Comparison of ENCODE assay signal across 8 cellular contexts in the genomic region with DNA sequence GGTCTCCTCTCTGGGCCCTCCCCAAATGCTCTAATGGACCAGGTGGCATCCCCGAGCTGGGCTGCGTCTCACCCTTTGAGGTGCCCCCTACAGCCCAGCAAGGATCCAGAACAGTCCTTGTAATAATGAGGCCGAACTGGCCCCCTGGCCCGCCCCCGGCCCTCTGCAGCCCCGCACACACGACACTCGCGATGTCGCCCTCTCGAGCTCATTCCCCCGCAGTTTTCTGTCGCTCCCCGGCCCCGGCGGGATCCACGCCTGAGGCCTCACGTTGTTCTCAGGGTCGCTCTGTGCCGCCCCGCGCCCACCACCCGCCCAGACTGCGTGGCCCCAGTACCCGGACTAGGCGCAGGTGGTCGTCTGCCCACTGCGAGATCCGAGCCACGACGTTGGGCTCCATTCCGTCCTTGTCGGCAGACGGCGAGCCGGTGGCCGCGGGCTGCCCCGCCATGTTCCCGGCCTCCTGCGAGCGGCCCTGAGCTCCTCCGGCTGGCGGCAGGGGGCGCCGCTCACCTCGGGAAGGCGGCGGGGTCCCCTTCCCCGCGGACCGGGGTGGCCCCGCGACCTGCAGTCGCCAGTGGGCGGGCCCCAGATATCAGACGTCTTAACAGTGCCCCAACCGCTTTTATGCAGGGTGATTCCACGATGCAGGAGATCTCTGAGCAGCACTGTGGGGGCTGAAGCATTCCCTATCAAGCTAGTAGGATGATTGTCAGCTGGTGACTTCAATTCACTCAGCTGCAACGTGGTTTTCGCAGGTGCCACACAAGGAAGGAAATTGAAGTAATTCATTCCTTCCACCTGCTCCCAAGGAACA. TPM values are rescaled to one million over a fixed set of nuclear protein-coding genes. Genes with fewer than 3 reads are reported as not detected.
A peak's percentile ranks its signal among the peaks of the same experiment; 100 is the strongest.
DNase-seq lines count a peak whose midpoint lies in the region; ATAC-seq and TF ChIP-seq lines count a peak whose summit lies in the region.

A gene with protein sequence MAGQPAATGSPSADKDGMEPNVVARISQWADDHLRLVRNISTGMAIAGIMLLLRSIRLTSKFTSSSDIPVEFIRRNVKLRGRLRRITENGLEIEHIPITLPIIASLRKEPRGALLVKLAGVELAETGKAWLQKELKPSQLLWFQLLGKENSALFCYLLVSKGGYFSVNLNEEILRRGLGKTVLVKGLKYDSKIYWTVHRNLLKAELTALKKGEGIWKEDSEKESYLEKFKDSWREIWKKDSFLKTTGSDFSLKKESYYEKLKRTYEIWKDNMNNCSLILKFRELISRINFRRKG (minus strand): TSS at position 477 of the 817 bp plus-strand sequence. CDS start 26 bp downstream, at position 451.

- H3K36me3 ChIP-seq in HUES6 (ENCODE audit: control insufficient read depth, insufficient read depth, low read length) = 0 out of 2 replicates have a peak, but pooled peaks cover 2% of the 10 kb centered on the region

- TF ChIP-seq CTCF in fibroblast of mammary gland (conservative IDR thresholded peaks at IDR 0.05; ENCODE audit: control insufficient read depth, insufficient read depth, low read depth, low read length) = peak; percentile 46

- no peaks in the 10 kb centered on the region for H3K36me3 Mint-ChIP-seq in natural killer cell treated with Interleukin-12 subunit alpha and Interleukin-12 subunit beta and Interleukin-15 and Interleukin-18, amount 100 ng/mL, for 72 hours

- no peaks in the 10 kb centered on the region for H3K27me3 ChIP-seq in HUES6 (ENCODE audit: control insufficient read depth, insufficient read depth, low read length)

- H3K4me3 ChIP-seq in HUES6 (ENCODE audit: low read depth, low read length) (peak within 1 kb of the TSS; percentile 98), fibroblast of mammary gland (ENCODE audit: control insufficient read depth, low read depth, low read length) (peak within 1 kb of the TSS; percentile 76)

- H3K4me3 Mint-ChIP-seq in natural killer cell treated with Interleukin-12 subunit alpha and Interleukin-12 subunit beta and Interleukin-15 and Interleukin-18, amount 100 ng/mL, for 72 hours = peak within 1 kb of the TSS; percentile 86

- peak; percentile 95 for ATAC-seq in GM21447 (IDR thresholded peaks at IDR 0.05; ENCODE audit: unreplicated experiment)
- ATAC-seq in natural killer cell treated with Interleukin-12 subunit alpha and Interleukin-12 subunit beta and Interleukin-15 and Interleukin-18, amount 100 ng/mL, for 72 hours = peak; percentile 97

- peak within 1 kb of the TSS; percentile 81 for H3K27ac ChIP-seq in HUES6 (ENCODE audit: low read depth, low read length)

- peak within 1 kb of the TSS; percentile 48 to 81 for H3K27ac Mint-ChIP-seq in natural killer cell treated with Interleukin-12 subunit alpha and Interleukin-12 subunit beta and Interleukin-15 and Interleukin-18, amount 100 ng/mL, for 72 hours

- peak within 1 kb of the TSS; percentile 89 for H3K9ac ChIP-seq in HUES6 (ENCODE audit: low read length)

- DNase-seq in DMS153 treated with DMSO at 0.1 percent for 48 hours (lab: John Stamatoyannopoulos, UW; ENCODE audit: unreplicated experiment) (peak; percentile 51), OCI-M1 (lab: John Stamatoyannopoulos, UW) (peak; percentile 77), fibroblast of mammary gland (ENCODE audit: low read depth) (peak; percentile 35)
- DNase-seq in activated T-cell treated with anti-CD3 and anti-CD28 coated beads, Interleukin-2, amount 50 U/mL, for 48 hours = peak; percentile 85 to 88
- peak; percentile 84 for DNase-seq in natural killer cell treated with Interleukin-12 subunit alpha and Interleukin-12 subunit beta and Interleukin-15 and Interleukin-18, amount 100 ng/mL, for 72 hours (ENCODE audit: low spot score)
- DNase-seq in stimulated activated naive CD4-positive, alpha-beta T cell treated with Interleukin-2 at 50 U/mL for 16 hours (lab: John Stamatoyannopoulos, UW) = peak; percentile 68

- no peaks in the 10 kb centered on the region for H3K9me3 Mint-ChIP-seq in natural killer cell treated with Interleukin-12 subunit alpha and Interleukin-12 subunit beta and Interleukin-15 and Interleukin-18, amount 100 ng/mL, for 72 hours

- peaks cover 7 to 13% of the 10 kb centered on the region in 2 donors for H3K27me3 Mint-ChIP-seq in natural killer cell treated with Interleukin-12 subunit alpha and Interleukin-12 subunit beta and Interleukin-15 and Interleukin-18, amount 100 ng/mL, for 72 hours

- no peaks in the 10 kb centered on the region for H3K4me1 ChIP-seq in HUES6 (ENCODE audit: control insufficient read depth, insufficient read depth, low read length)

- H3K9me3 ChIP-seq in HUES6 (ENCODE audit: control insufficient read depth, insufficient read depth, low read depth, low read length) = no peaks in the 10 kb centered on the region

- peaks cover 8 to 9% of the 10 kb centered on the region in 2 donors for H3K4me1 Mint-ChIP-seq in natural killer cell treated with Interleukin-12 subunit alpha and Interleukin-12 subunit beta and Interleukin-15 and Interleukin-18, amount 100 ng/mL, for 72 hours (ENCODE audit: low read depth in 2 of 2)

RNA-seq across cellular contexts. Expression of the gene that starts here (rescaled TPM):
- 1 to 10 TPM; 1.6 to 1.7 TPM for total RNA-seq in natural killer cell treated with Interleukin-12 subunit alpha and Interleukin-12 subunit beta and Interleukin-15 and Interleukin-18, amount 100 ng/mL, for 72 hours

Comparison
In these comparisons a context has a peak if more than half of its experiments do, and no peak if none do; other contexts are left out.
1. Peak in every context shown above with its lines: DNase-seq, ATAC-seq, H3K4me3 ChIP-seq and H3K27ac ChIP-seq.
2. DNase-seq: peak in every context shown above with its lines; median percentile 86 in activated T-cell treated with anti-CD3 and anti-CD28 coated beads, Interleukin-2, amount 50 U/mL, for 48 hours; 84 in natural killer cell treated with Interleukin-12 subunit alpha and Interleukin-12 subunit beta and Interleukin-15 and Interleukin-18, amount 100 ng/mL, for 72 hours; 77 in OCI-M1; 68 in stimulated activated naive CD4-positive, alpha-beta T cell treated with Interleukin-2 at 50 U/mL for 16 hours; 51 in DMS153 treated with DMSO at 0.1 percent for 48 hours; 35 in fibroblast of mammary gland.